ENCODE assay signal across 20 cellular contexts in genomic region chr6:36133912-36134311, GRCh38. TPM values are rescaled to one million over a fixed set of nuclear protein-coding genes. Genes with fewer than 3 reads are reported as not detected.
DNase-seq lines count a peak whose midpoint lies in the region; ATAC-seq and TF ChIP-seq lines count a peak whose summit lies in the region.
"Had no signal": no experiment of that assay in that cellular context is flagged by ENCODE, and none has a peak within 500 bp of the region (broad histone marks: within the 10 kb centered on the region; RNA-seq: fewer than 3 reads in every experiment).

No MANE protein-coding gene starts in this region.

- no peaks in the 10 kb centered on the region for H3K27me3 Mint-ChIP-seq in stimulated activated naive CD8-positive, alpha-beta T cell treated with anti-CD3 and anti-CD28 coated beads, Interleukin-15, Interleukin-2, amounts not matched to agents 100 ng/mL and 50 ng/mL, for 24 hours
- H3K27me3 Mint-ChIP-seq in activated naive CD8-positive, alpha-beta T cell, result no peaks in the 10 kb centered on the region
- H3K27me3 Mint-ChIP-seq: activated CD4-positive, alpha-beta memory T cell treated with anti-CD3 and anti-CD28 coated beads for 36 hours had no signal

- H3K4me1 ChIP-seq in left lung, result peaks cover 16 to 38% of the 10 kb centered on the region in 2 donors
- H3K4me1 ChIP-seq: SJSA1 had no signal

- H3K4me1 Mint-ChIP-seq in stimulated activated naive CD8-positive, alpha-beta T cell treated with anti-CD3 and anti-CD28 coated beads, Interleukin-15, Interleukin-2, amounts not matched to agents 100 ng/mL and 50 ng/mL, for 24 hours (ENCODE audit: low read depth), result peaks cover 52% of the 10 kb centered on the region
- H3K4me1 Mint-ChIP-seq in activated naive CD8-positive, alpha-beta T cell (ENCODE audit: low read depth), result peaks cover 33% of the 10 kb centered on the region

- H3K9me3 ChIP-seq in left lung, result no peaks in the 10 kb centered on the region
- H3K9me3 ChIP-seq: SJSA1, transverse colon had no signal

- H3K27ac Mint-ChIP-seq in stimulated activated naive CD8-positive, alpha-beta T cell treated with anti-CD3 and anti-CD28 coated beads, Interleukin-15, Interleukin-2, amounts not matched to agents 100 ng/mL and 50 ng/mL, for 24 hours, result peak overlapping the region; percentile 15
- H3K27ac Mint-ChIP-seq in activated naive CD8-positive, alpha-beta T cell, result peak overlapping the region; percentile 18
- H3K27ac Mint-ChIP-seq: activated CD4-positive, alpha-beta memory T cell treated with anti-CD3 and anti-CD28 coated beads for 36 hours had no signal

- peaks cover 50% of the 10 kb centered on the region for H3K36me3 Mint-ChIP-seq in stimulated activated naive CD8-positive, alpha-beta T cell treated with anti-CD3 and anti-CD28 coated beads, Interleukin-15, Interleukin-2, amounts not matched to agents 100 ng/mL and 50 ng/mL, for 24 hours (ENCODE audit: low read depth)
- peaks cover 8% of the 10 kb centered on the region for H3K36me3 Mint-ChIP-seq in activated naive CD8-positive, alpha-beta T cell

- intact Hi-C loops in left lung (cut with DNase I), result no loop called here

- no peaks in the 10 kb centered on the region for H3K27me3 ChIP-seq in left lung
- H3K27me3 ChIP-seq: SJSA1 had no signal

- H3K36me3 ChIP-seq in left lung, result peaks cover 0 to 47% of the 10 kb centered on the region in 2 donors
- H3K36me3 ChIP-seq: SJSA1 had no signal

- no peak overlapping the region for H3K4me3 ChIP-seq in left lung
- H3K4me3 ChIP-seq: SJSA1, transverse colon had no signal

- no peak for TF ChIP-seq CTCF in left lung (IDR thresholded peaks at IDR 0.05)

- H3K27ac ChIP-seq in left lung, result no peak overlapping the region
- H3K27ac ChIP-seq: SJSA1, transverse colon had no signal

- no peak for ATAC-seq in stimulated activated naive CD8-positive, alpha-beta T cell treated with anti-CD3 and anti-CD28 coated beads, Interleukin-15, Interleukin-2, amounts not matched to agents 100 U/mL and 50 U/mL, for 24 hours
- ATAC-seq in left lung (no peak), HG03139 (IDR thresholded peaks at IDR 0.05; ENCODE audit: unreplicated experiment) (no peak)

- H3K4me3 Mint-ChIP-seq in stimulated activated naive CD8-positive, alpha-beta T cell treated with anti-CD3 and anti-CD28 coated beads, Interleukin-15, Interleukin-2, amounts not matched to agents 100 ng/mL and 50 ng/mL, for 24 hours, result no peak overlapping the region
- no peak overlapping the region for H3K4me3 Mint-ChIP-seq in activated naive CD8-positive, alpha-beta T cell
- H3K4me3 Mint-ChIP-seq: activated CD4-positive, alpha-beta memory T cell treated with anti-CD3 and anti-CD28 coated beads for 36 hours; brain had no signal

- no peaks in the 10 kb centered on the region for H3K9me3 Mint-ChIP-seq in stimulated activated naive CD8-positive, alpha-beta T cell treated with anti-CD3 and anti-CD28 coated beads, Interleukin-15, Interleukin-2, amounts not matched to agents 100 ng/mL and 50 ng/mL, for 24 hours
- no peaks in the 10 kb centered on the region for H3K9me3 Mint-ChIP-seq in activated naive CD8-positive, alpha-beta T cell (ENCODE audit: low read depth)
- H3K9me3 Mint-ChIP-seq: activated CD4-positive, alpha-beta memory T cell treated with anti-CD3 and anti-CD28 coated beads for 36 hours had no signal

- no peak for DNase-seq in stimulated activated naive CD8-positive, alpha-beta T cell treated with anti-CD3 and anti-CD28 coated beads, Interleukin-15, Interleukin-2, amounts not matched to agents 100 U/mL and 50 U/mL, for 24 hours
- peak; percentile 60 for DNase-seq in mesenteric fat pad (ENCODE audit: low spot score)
- DNase-seq in iPS-NIHi7 (ENCODE audit: extremely low spot score), result no peak
- no peak for DNase-seq in left lung
- no peak for DNase-seq in foreskin melanocyte
- DNase-seq: activated CD4-positive, alpha-beta memory T cell treated with anti-CD3 and anti-CD28 coated beads for 36 hours; activated effector memory CD4-positive, alpha-beta T cell treated with anti-CD3 and anti-CD28 coated beads, Interleukin-2, amount 50 U/mL, for 16 hours; Calu3; kidney; NCI-H1417 treated with DMSO at 0.1 percent for 48 hours; NCI-H2107; NCI-H748 treated with DMSO at 0.1 percent for 48 hours; nucleus accumbens; RPMI8226; transverse colon had no signal

RNA-seq across cellular contexts. Expression of gene MAPK13, which starts 3.6 kb away (rescaled TPM):
- total RNA-seq in mesenteric fat pad, result 12.2 TPM
- 10 to 100 TPM; 83.2 to 89.7 TPM for total RNA-seq in left lung
- total RNA-seq: SJSA1 had no signal
